14 cellular contexts compared by ENCODE assay signal in genomic region chr2:43197568-43197896, GRCh38. TPM values are rescaled to one million over a fixed set of nuclear protein-coding genes. Genes with fewer than 3 reads are reported as not detected.
A peak's percentile ranks its signal among the peaks of the same experiment; 100 is the strongest.
DNase-seq lines count a peak whose midpoint lies in the region; ATAC-seq, FAIRE-seq and TF ChIP-seq lines count a peak whose summit lies in the region.
"Had no signal": no experiment of that assay in that cellular context is flagged by ENCODE, and none has a peak within 500 bp of the region (broad histone marks: within the 10 kb centered on the region; RNA-seq: fewer than 3 reads in every experiment).

No MANE protein-coding gene starts in this region.

- FAIRE-seq in K562 (lab: Jason Lieb, UNC): no peak
- FAIRE-seq: kidney had no signal

- no peak overlapping the region for H3K9ac ChIP-seq in K562 (ENCODE audit: insufficient read depth in 1 of 2, low read depth in 2 of 2, low read length in 2 of 2)

- no peak overlapping the region for H3K27ac ChIP-seq in CD8-positive, alpha-beta memory T cell (ENCODE audit: low read depth, low read length)
- H3K27ac ChIP-seq in K562 (ENCODE audit: extremely low read depth, low read depth, low read length) (no peak overlapping the region), sigmoid colon (no peak overlapping the region)
- H3K27ac ChIP-seq: cardiac muscle cell, heart left ventricle, tibial nerve, VCaP had no signal

- peak overlapping the region in 4 of 7 donors; percentile 23 to 78 (median 50) for H3K4me3 Mint-ChIP-seq in CD8-positive, alpha-beta memory T cell
- H3K4me3 Mint-ChIP-seq in IgD-negative memory B cell: peak overlapping the region in 1 of 4 donors; percentile 39
- H3K4me3 Mint-ChIP-seq in nephron progenitor cell: no peak overlapping the region

- no peaks in the 10 kb centered on the region for H3K9me3 Mint-ChIP-seq in CD8-positive, alpha-beta memory T cell
- no peaks in the 10 kb centered on the region for H3K9me3 Mint-ChIP-seq in IgD-negative memory B cell
- no peaks in the 10 kb centered on the region for H3K9me3 Mint-ChIP-seq in nephron progenitor cell

- in situ Hi-C loops in K562 (cut with MboI): no loop called here

- TF ChIP-seq EP300 in K562 (IDR thresholded peaks at IDR 0.05; ENCODE audit: low read length) (no peak), sigmoid colon (IDR thresholded peaks at IDR 0.05) (no peak)

- peak overlapping the region; percentile 87 to 99 (median 96) for H3K27ac Mint-ChIP-seq in CD8-positive, alpha-beta memory T cell
- H3K27ac Mint-ChIP-seq in IgD-negative memory B cell (peak overlapping the region in 2 of 3 donors; percentile 13 to 24), nephron progenitor cell (peak overlapping the region; percentile 96)

- ATAC-seq in K562 (no peak), esophagus mucosa (no peak)
- ATAC-seq: heart left ventricle had no signal

- 87% methylated on average over 4 of the region's 5 CpGs for WGBS in K562 (ENCODE audit: insufficient coverage, low coverage, missing lambda C conversion rate)
- 82 to 91% methylated on average over 5 of the region's 5 CpGs for WGBS in sigmoid colon, 2 donors

- H3K4me1 Mint-ChIP-seq in CD8-positive, alpha-beta memory T cell: peaks cover 55 to 79% (median 57%) of the 10 kb centered on the region in 3 donors
- peaks cover 28 to 34% (median 33%) of the 10 kb centered on the region in 3 donors for H3K4me1 Mint-ChIP-seq in IgD-negative memory B cell
- peaks cover 57% of the 10 kb centered on the region for H3K4me1 Mint-ChIP-seq in nephron progenitor cell

- DNase-seq in CD8-positive, alpha-beta memory T cell: no peak
- DNase-seq in K562 (ENCODE audit: extremely low read depth in 1 of 4, low spot score in 3 of 4) (no peak), nephron progenitor cell (no peak), sigmoid colon (no peak), NOMO-1 treated with DMSO at 0.1 percent for 48 hours (lab: John Stamatoyannopoulos, UW; ENCODE audit: unreplicated experiment) (no peak)
- DNase-seq: heart left ventricle, kidney, NCI-H748 treated with DMSO at 0.1 percent for 48 hours, Peyer's patch had no signal

- H3K27me3 Mint-ChIP-seq in CD8-positive, alpha-beta memory T cell: no peaks in the 10 kb centered on the region
- H3K27me3 Mint-ChIP-seq in IgD-negative memory B cell: peaks cover 3% of the 10 kb centered on the region
- H3K27me3 Mint-ChIP-seq in nephron progenitor cell (ENCODE audit: low read depth, poor library complexity): peaks cover 7% of the 10 kb centered on the region

- peaks cover 0 to 6% (median 3%) of the 10 kb centered on the region in 3 donors for H3K36me3 Mint-ChIP-seq in CD8-positive, alpha-beta memory T cell
- peaks cover 2% of the 10 kb centered on the region for H3K36me3 Mint-ChIP-seq in IgD-negative memory B cell
- no peaks in the 10 kb centered on the region for H3K36me3 Mint-ChIP-seq in nephron progenitor cell (ENCODE audit: low read depth)

- no peaks in the 10 kb centered on the region for H4K20me1 ChIP-seq in K562 (replicated peaks; ENCODE audit: control insufficient read depth, insufficient read depth, low read length)

- no peaks in the 10 kb centered on the region for H3K27me3 ChIP-seq in CD8-positive, alpha-beta memory T cell (ENCODE audit: insufficient read depth, low read length, poor library complexity, severe bottlenecking)
- no peaks in the 10 kb centered on the region for H3K27me3 ChIP-seq in K562 (ENCODE audit: control insufficient read depth in 2 of 2, insufficient read depth in 2 of 2, low read length in 2 of 2)
- H3K27me3 ChIP-seq in sigmoid colon: no peaks in the 10 kb centered on the region
- H3K27me3 ChIP-seq: cardiac muscle cell, heart left ventricle, Peyer's patch, tibial nerve had no signal

- H3K4me3 ChIP-seq in CD8-positive, alpha-beta memory T cell (ENCODE audit: low read length): no peak overlapping the region
- H3K4me3 ChIP-seq in K562 (no peak overlapping the region), sigmoid colon (no peak overlapping the region)
- H3K4me3 ChIP-seq: cardiac muscle cell, heart left ventricle, Peyer's patch, tibial nerve had no signal

- TF ChIP-seq CTCF in K562 (IDR thresholded peaks at IDR 0.05 in 2 of 3, conservative IDR thresholded peaks at IDR 0.05 in 1 of 3; ENCODE audit: insufficient read depth in 2 of 3, low read depth in 1 of 3, low read length in 3 of 3) (no peak), nephron progenitor cell (IDR thresholded peaks at IDR 0.05) (no peak), sigmoid colon (IDR thresholded peaks at IDR 0.05) (no peak)

- H3K4me2 ChIP-seq in K562 (ENCODE audit: insufficient read depth, low read length): no peak overlapping the region

- H3K4me1 ChIP-seq in CD8-positive, alpha-beta memory T cell (ENCODE audit: insufficient read depth, low read length): peaks cover 73% of the 10 kb centered on the region
- peaks cover 38 to 55% of the 10 kb centered on the region in 2 experiments for H3K4me1 ChIP-seq in K562 (replicated peaks in 1 of 2; ENCODE audit: control insufficient read depth in 2 of 2, insufficient read depth in 2 of 2, low read length in 2 of 2)
- no peaks in the 10 kb centered on the region for H3K4me1 ChIP-seq in sigmoid colon

- no peaks in the 10 kb centered on the region for H3K79me2 ChIP-seq in K562 (ENCODE audit: control insufficient read depth, insufficient read depth, low read length)

- H3K9me1 ChIP-seq in K562 (ENCODE audit: control insufficient read depth, insufficient read depth, low read length): no peaks in the 10 kb centered on the region

- POLR2A ChIA-PET in CD8-positive, alpha-beta memory T cell (lab: Charles Lee): interaction anchor here (0.5 to 1.5 kb wide), 3 partner anchors 21 to 56 kb away, joined by 3 to 5 read pairs (median 4); partner anchors contain the start of gene ZFP36L2
- POLR2A ChIA-PET in K562 (lab: Yijun Ruan, JAX): interaction anchor here (1.6 kb wide), 1 partner anchor 26 kb away, joined by 4 read pairs; no protein-coding TSS in a partner anchor

- no TSS peak for BruUV-seq in K562 (replicated peaks; lab: Mats Ljungman, UMichigan)

- TF ChIP-seq POLR2A in K562 (conservative IDR thresholded peaks at IDR 0.05): no peak
- no peak for TF ChIP-seq POLR2A in sigmoid colon (IDR thresholded peaks at IDR 0.05)

- peak overlapping the region; percentile 67; the same call in 1 of the 2 replicates for H2AFZ ChIP-seq in K562 (ENCODE audit: low read depth, low read length)

- intact Hi-C loops in K562 (cut with micrococcal nuclease): no loop called here
- intact Hi-C loops in sigmoid colon (cut with DNase I): no loop called here

- H3K9me3 ChIP-seq in CD8-positive, alpha-beta memory T cell (ENCODE audit: low read length): no peaks in the 10 kb centered on the region
- no peaks in the 10 kb centered on the region for H3K9me3 ChIP-seq in K562 (replicated peaks; ENCODE audit: control insufficient read depth, insufficient read depth, low read depth, low read length)
- no peaks in the 10 kb centered on the region for H3K9me3 ChIP-seq in sigmoid colon
- H3K9me3 ChIP-seq: heart left ventricle, Peyer's patch, tibial nerve had no signal

- H3K36me3 ChIP-seq in CD8-positive, alpha-beta memory T cell (ENCODE audit: insufficient read depth, low read length): no peaks in the 10 kb centered on the region
- H3K36me3 ChIP-seq in K562 (ENCODE audit: control insufficient read depth, insufficient read depth, low read length) (no peaks in the 10 kb centered on the region), sigmoid colon (no peaks in the 10 kb centered on the region)
- H3K36me3 ChIP-seq: cardiac muscle cell, heart left ventricle, Peyer's patch, tibial nerve had no signal

- CTCF ChIA-PET in CD8-positive, alpha-beta memory T cell (lab: Charles Lee): interaction anchor here (1.0 to 4.4 kb wide), 4 partner anchors 18 to 30 kb away, joined by 4 to 33 read pairs (median 6); partner anchors contain the start of gene ZFP36L2
- CTCF ChIA-PET in K562 (lab: Yijun Ruan, JAX; ENCODE audit: low intra/inter-chr PET ratio): no interaction called here

- no peak for TF ChIP-seq RAD21 in K562 (CRISPR knock-in tag; conservative IDR thresholded peaks at IDR 0.05 in 1 of 2, IDR thresholded peaks at IDR 0.05 in 1 of 2)

TF ChIP-seq in K562, 482 proteins besides CTCF, POLR2A, EP300 and RAD21 (continues in another document):
- TF ChIP-seq RHOXF2B (CRISPR knock-in tag; conservative IDR thresholded peaks at IDR 0.05) (no peak), TEAD1 (CRISPR knock-in tag; IDR thresholded peaks at IDR 0.05) (no peak), SMARCA4 (IDR thresholded peaks at IDR 0.05) (0 out of 2 replicates have a peak, but pooled peaks have one; percentile 0), HSF4 (CRISPR knock-in tag; IDR thresholded peaks at IDR 0.05; ENCODE audit: borderline replicate concordance) (no peak)

RNA-seq across cellular contexts. Expression of gene ZFP36L2, which starts 28.9 kb away (rescaled TPM):
- total RNA-seq in CD8-positive, alpha-beta memory T cell: 10 to 100 TPM; 98.0 to 98.6 TPM
- 737 TPM for polyA plus RNA-seq in CD8-positive, alpha-beta memory T cell
- polyA plus RNA-seq in IgD-negative memory B cell (249 TPM), K562 (2011; rRNA removed) (6.5 and 11.7 TPM in 2 replicates), K562 (2014; fragmentation: Illumina TruSeq; extraction: Trizol) (20.0 and 20.3 TPM in 2 replicates), K562 (2014; fragmentation: Nextera tagmentation; extraction: Ambion mirVana) (10 to 100 TPM; 32.4 to 42.8 TPM), K562 (2014; rRNA removed) (21.8 and 23.7 TPM in 2 replicates), sigmoid colon (100 to 1,000 TPM in 2 of 3 donors, 10 to 100 TPM in 1; 97.3 to 120 (median 116) TPM)
- total RNA-seq in K562 (2011; cell fraction: chromatin; rRNA removed; ENCODE audit: low replicate concordance): 9.5 and 13.7 TPM in 2 replicates
- total RNA-seq in K562 (2011; cell fraction: nucleolus; rRNA removed): 9.7 and 10.2 TPM in 2 replicates
- total RNA-seq in K562 (2011; cell fraction: nucleoplasm; rRNA removed): 11.8 and 19.4 TPM in 2 replicates
- total RNA-seq in K562 (2014; rRNA removed) (4.1 and 6.2 TPM in 2 replicates), K562 (2014; rRNA removed; fragmentation: Illumina TruSeq; extraction: Trizol) (6.2 and 6.4 TPM in 2 replicates), K562 (2015; rRNA removed; fragmentation: Illumina TruSeq; extraction: Trizol) (6.6 and 7.9 TPM in 2 replicates), K562 (2021) (60.6 and 62.1 TPM in 2 replicates), sigmoid colon (100 to 1,000 TPM in 1 of 4 donors, 10 to 100 TPM in 3; 59.8 to 115 (median 72.3) TPM), esophagus mucosa (71.0 TPM)
- polyA plus RNA-seq in K562 (2011; cell fraction: cytosol; rRNA removed): 3.1 and 12.8 TPM in 2 replicates
- polyA plus RNA-seq in K562 (2011; cell fraction: nucleus; rRNA removed): 6.0 and 19.0 TPM in 2 replicates
- 27.2 and 38.8 TPM in 2 replicates for polyA plus RNA-seq in K562 (2012)
- 4.3 and 5.1 TPM in 2 replicates for polyA minus RNA-seq in K562 (2011; rRNA and poly(A)+ RNA removed)
- polyA minus RNA-seq in K562 (2011; cell fraction: cytosol; rRNA and poly(A)+ RNA removed): 17.1 and 23.8 TPM in 2 replicates
- 6.4 and 8.1 TPM in 2 replicates for polyA minus RNA-seq in K562 (2011; cell fraction: nucleus; rRNA and poly(A)+ RNA removed)

Comparison
In these comparisons a context has a peak if more than half of its experiments do, and no peak if none do; other contexts are left out.
1. H3K27ac Mint-ChIP-seq: peak in every context shown above with its lines; median percentile 96 in CD8-positive, alpha-beta memory T cell; 96 in nephron progenitor cell; 18 in IgD-negative memory B cell.